In the genomic region with DNA sequence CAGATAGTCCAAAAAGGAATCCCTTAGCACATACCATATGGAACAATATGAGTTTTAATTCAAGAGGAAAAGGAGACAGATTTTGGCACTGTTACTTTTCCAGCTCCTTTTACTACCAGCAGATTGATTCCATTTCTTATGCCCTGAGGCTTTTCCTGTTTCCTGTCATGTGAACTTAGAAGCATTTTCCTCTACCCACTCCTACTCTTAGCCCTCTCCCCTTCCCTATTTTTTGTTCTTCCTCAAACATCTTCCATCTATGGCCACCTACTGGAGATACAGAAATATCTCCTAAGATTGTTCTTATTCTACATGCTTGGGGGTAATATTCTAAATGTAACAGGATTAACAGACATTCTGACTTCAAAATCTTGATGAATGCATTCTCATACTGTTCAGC, we compare ENCODE assay signal across 16 cellular contexts.
A peak's percentile ranks its signal among the peaks of the same experiment; 100 is the strongest.
DNase-seq lines count a peak whose midpoint lies in the region; ATAC-seq, FAIRE-seq and TF ChIP-seq lines count a peak whose summit lies in the region.
"Had no signal": no experiment of that assay in that cellular context is flagged by ENCODE, and none has a peak within 500 bp of the region (broad histone marks: within the 10 kb centered on the region; RNA-seq: fewer than 3 reads in every experiment).

No MANE protein-coding gene starts in this region.

- H2AFZ ChIP-seq in GM23248: no peak overlapping the region

- no peaks in the 10 kb centered on the region for H4K20me1 ChIP-seq in GM23248 (ENCODE audit: insufficient read depth)

- H3K9ac ChIP-seq in GM23248: no peak overlapping the region

- H3K4me1 ChIP-seq in GM23248 (ENCODE audit: insufficient read depth) (no peaks in the 10 kb centered on the region), pancreas (no peaks in the 10 kb centered on the region)
- H3K4me1 ChIP-seq: HAP-1 had no signal

- H3K27ac ChIP-seq in GM23248 (no peak overlapping the region), VCaP (no peak overlapping the region), pancreas (no peak overlapping the region)
- H3K27ac ChIP-seq: stomach had no signal

- no peaks in the 10 kb centered on the region for H3K79me2 ChIP-seq in GM23248 (ENCODE audit: insufficient read depth)

- TF ChIP-seq CTCF in VCaP (conservative IDR thresholded peaks at IDR 0.05): peak; percentile 41
- TF ChIP-seq CTCF in pancreas (IDR thresholded peaks at IDR 0.05): no peak
- no peak for TF ChIP-seq CTCF in D721Med (IDR thresholded peaks at IDR 0.05; ENCODE audit: insufficient read depth, missing control alignments)

- H3K9me3 ChIP-seq in GM23248 (ENCODE audit: low read depth) (no peaks in the 10 kb centered on the region), pancreas (no peaks in the 10 kb centered on the region)
- H3K9me3 ChIP-seq: HAP-1, stomach had no signal

- no peak overlapping the region for H3K4me3 ChIP-seq in GM23248
- no peak overlapping the region for H3K4me3 ChIP-seq in pancreas
- H3K4me3 ChIP-seq: HAP-1, stomach had no signal

- TF ChIP-seq POLR2A in GM12892 (IDR thresholded peaks at IDR 0.05; ENCODE audit: low read depth, low read length): no peak

- H3K36me3 ChIP-seq in GM23248 (ENCODE audit: low read depth): no peaks in the 10 kb centered on the region
- H3K36me3 ChIP-seq in pancreas: no peaks in the 10 kb centered on the region
- H3K36me3 ChIP-seq: HAP-1, stomach had no signal

- H3F3A ChIP-seq in GM23248 (ENCODE audit: insufficient read depth): peaks cover 13% of the 10 kb centered on the region; the same call in 1 of the 2 replicates

- intact Hi-C loops in pancreas (cut with DNase I): no loop called here

- peak overlapping the region in 3 of 6 donors; percentile 1 to 53 (median 22) for H3K27ac Mint-ChIP-seq in immature natural killer cell
- H3K27ac Mint-ChIP-seq: activated CD8-positive, alpha-beta T cell treated with anti-CD3 and anti-CD28 coated beads for 36 hours; T-helper 2 cell treated with Interferon-gamma antibody and Interleukin-4, amounts not matched to agents 5 μg/mL and 100 μg/mL, for 36 hours had no signal

- in situ Hi-C loops in GM23248 (cut with MboI): no loop called here

- H3K27me3 ChIP-seq in GM23248 (replicated peaks; ENCODE audit: insufficient read depth) (no peaks in the 10 kb centered on the region), pancreas (no peaks in the 10 kb centered on the region)
- H3K27me3 ChIP-seq: stomach had no signal

- H3K4me1 Mint-ChIP-seq in immature natural killer cell: peaks cover 38 to 41% of the 10 kb centered on the region in 2 donors

- peaks cover 8 to 21% (median 10%) of the 10 kb centered on the region in 3 donors for H3K36me3 Mint-ChIP-seq in immature natural killer cell

- ATAC-seq in pancreas: no peak
- ATAC-seq: activated CD8-positive, alpha-beta T cell treated with anti-CD3 and anti-CD28 coated beads for 36 hours; esophagus mucosa had no signal

- FAIRE-seq in pancreas (lab: Jason Lieb, UNC): no peak
- FAIRE-seq in D721Med (lab: Jason Lieb, UNC): no peak
- no peak for FAIRE-seq in GM12892 (lab: Jason Lieb, UNC)

- peaks cover 0 to 3% (median 0%) of the 10 kb centered on the region in 6 donors for H3K9me3 Mint-ChIP-seq in immature natural killer cell
- H3K9me3 Mint-ChIP-seq: activated CD8-positive, alpha-beta T cell treated with anti-CD3 and anti-CD28 coated beads for 36 hours had no signal

- no peaks in the 10 kb centered on the region for H3K9me2 ChIP-seq in GM23248 (ENCODE audit: insufficient read depth)

- peak overlapping the region in 3 of 5 donors; percentile 11 to 54 (median 52) for H3K4me3 Mint-ChIP-seq in immature natural killer cell
- H3K4me3 Mint-ChIP-seq: activated CD8-positive, alpha-beta T cell treated with anti-CD3 and anti-CD28 coated beads for 36 hours; T-helper 2 cell treated with Interferon-gamma antibody and Interleukin-4, amounts not matched to agents 5 μg/mL and 100 μg/mL, for 36 hours had no signal

- H3K4me2 ChIP-seq in GM23248 (ENCODE audit: unreplicated experiment): no peak overlapping the region

- peak; percentile 21 to 29 for DNase-seq in AML-193 (lab: John Stamatoyannopoulos, UW)
- peak; percentile 12 for DNase-seq in GM23248
- DNase-seq in immature natural killer cell: no peak
- DNase-seq in stimulated activated CD4-positive, alpha-beta T cell treated with anti-CD3 and anti-CD28 coated beads, Interleukin-2, amount 100 ng/mL, for 48 hours: no peak
- no peak for DNase-seq in pancreas
- DNase-seq in D721Med (ENCODE audit: insufficient read length, low spot score): no peak
- no peak for DNase-seq in GM12892 (ENCODE audit: insufficient read length)
- DNase-seq: activated CD8-positive, alpha-beta T cell treated with anti-CD3 and anti-CD28 coated beads for 36 hours; activated gamma-delta T cell treated with Interleukin-2 at 50 U/mL for 16 hours; central memory CD4-positive, alpha-beta T cell; NCI-H2107; stomach had no signal

- H3K27me3 Mint-ChIP-seq in immature natural killer cell (ENCODE audit: low read depth in 3 of 3): no peaks in the 10 kb centered on the region
- H3K27me3 Mint-ChIP-seq: activated CD8-positive, alpha-beta T cell treated with anti-CD3 and anti-CD28 coated beads for 36 hours had no signal

Comparison
In these comparisons a context has a peak if more than half of its experiments do, and no peak if none do; other contexts are left out.
1. DNase-seq: peak in AML-193 (2 of 2) and GM23248 (single experiment); none in immature natural killer cell (0 of 3), stimulated activated CD4-positive, alpha-beta T cell treated with anti-CD3 and anti-CD28 coated beads, Interleukin-2, amount 100 ng/mL, for 48 hours (0 of 2), pancreas (0 of 6), D721Med (single experiment) and GM12892 (single experiment).